ENCODE assay signal across 20 cellular contexts in genomic region chrX:129493643-129494042, GRCh38. TPM values are rescaled to one million over a fixed set of nuclear protein-coding genes. Genes with fewer than 3 reads are reported as not detected.
DNase-seq lines count a peak whose midpoint lies in the region; ATAC-seq and TF ChIP-seq lines count a peak whose summit lies in the region.
"Had no signal": no experiment of that assay in that cellular context is flagged by ENCODE, and none has a peak within 500 bp of the region (broad histone marks: within the 10 kb centered on the region; RNA-seq: fewer than 3 reads in every experiment).

No MANE protein-coding gene starts in this region.

- ATAC-seq in RWPE2 (ENCODE audit: low read depth) (0 out of 3 replicates have a peak, but pooled peaks have one; percentile 31), GM21515 (IDR thresholded peaks at IDR 0.05; ENCODE audit: unreplicated experiment) (no peak), HG02970 (IDR thresholded peaks at IDR 0.05; ENCODE audit: low FRiP score, unreplicated experiment) (no peak)
- ATAC-seq: activated CD8-positive, alpha-beta T cell treated with anti-CD3 and anti-CD28 coated beads, Interleukin-2, amount 10 ng/mL, durations not matched to agents 7 days and 5 days; activated naive CD4-positive, alpha-beta T cell treated with anti-CD3 and anti-CD28 coated beads, Interleukin-2, amount 50 U/mL, for 72 hours; activated T-cell treated with anti-CD3 and anti-CD28 coated beads, Interleukin-2, amount 50 U/mL, for 4 hours had no signal

- H3K4me3 ChIP-seq in RWPE2 (ENCODE audit: severe bottlenecking) = no peak overlapping the region
- H3K4me3 ChIP-seq in skeletal muscle cell (ENCODE audit: low read depth, low read length) = no peak overlapping the region
- H3K4me3 ChIP-seq: thyroid gland had no signal

- peaks cover 7% of the 10 kb centered on the region for H3K4me1 ChIP-seq in RWPE2 (ENCODE audit: insufficient read depth, poor library complexity, severe bottlenecking)
- H3K4me1 ChIP-seq: thyroid gland had no signal

- peaks cover 17% of the 10 kb centered on the region for H3K36me3 ChIP-seq in RWPE2 (ENCODE audit: low read depth)

- no peaks in the 10 kb centered on the region for H3K27me3 ChIP-seq in RWPE2 (ENCODE audit: insufficient read depth, poor library complexity, severe bottlenecking)
- H3K27me3 ChIP-seq: thyroid gland had no signal

- intact Hi-C loops in cardiac septum (cut with DNase I) = no loop called here

- no peaks in the 10 kb centered on the region for H3K9me3 ChIP-seq in RWPE2 (ENCODE audit: severe bottlenecking)
- H3K9me3 ChIP-seq: thyroid gland had no signal

- no peak for TF ChIP-seq CTCF in RWPE2 (IDR thresholded peaks at IDR 0.05; ENCODE audit: poor library complexity, severe bottlenecking)

- H3K27ac ChIP-seq in RWPE2 (ENCODE audit: poor library complexity, severe bottlenecking) = no peak overlapping the region
- H3K27ac ChIP-seq: thyroid gland had no signal

- DNase-seq in GM04504 (ENCODE audit: low read depth) (peak; percentile 38), RWPE2 (ENCODE audit: low spot score) (no peak), fibroblast of gingiva (ENCODE audit: low read depth) (peak; percentile 24), skeletal muscle cell (ENCODE audit: low read depth) (peak; percentile 11), cardiac septum (ENCODE audit: low spot score) (no peak), NCI-H1417 treated with DMSO at 0.1 percent for 48 hours (lab: John Stamatoyannopoulos, UW) (no peak)
- DNase-seq: activated CD8-positive, alpha-beta T cell treated with anti-CD3 and anti-CD28 coated beads, Interleukin-2, amount 10 ng/mL, durations not matched to agents 7 days and 5 days; activated T-cell treated with anti-CD3 and anti-CD28 coated beads, Interleukin-2, amount 50 U/mL, for 4 hours; C1 segment of cervical spinal cord; GOT3; MV-4-11; NCI-H2081; NCI-H510A; nephron progenitor cell; SHP77; T-helper 1 cell; thyroid gland had no signal

RNA-seq across cellular contexts. Expression of gene SMARCA1, which starts 29.6 kb away (rescaled TPM):
- total RNA-seq in cardiac septum = 26.8 TPM
- total RNA-seq: activated CD8-positive, alpha-beta T cell treated with anti-CD3 and anti-CD28 coated beads, Interleukin-2, amount 10 ng/mL, durations not matched to agents 7 days and 5 days had no signal

RNA-seq across cellular contexts. Expression of gene OCRL, which starts 46.4 kb away (rescaled TPM):
- total RNA-seq in cardiac septum = 9.0 TPM

Comparison
In these comparisons a context has a peak if more than half of its experiments do, and no peak if none do; other contexts are left out.
1. DNase-seq: peak in GM04504 (single experiment), fibroblast of gingiva (single experiment) and skeletal muscle cell (single experiment); none in RWPE2 (single experiment), cardiac septum (single experiment) and NCI-H1417 treated with DMSO at 0.1 percent for 48 hours (single experiment).